Comparison of ENCODE assay signal across 8 cellular contexts in genomic region chr6:149060300-149060984, GRCh38.
DNase-seq lines count a peak whose midpoint lies in the region; ATAC-seq and TF ChIP-seq lines count a peak whose summit lies in the region.

No MANE protein-coding gene starts in this region.

- H3K4me3 Mint-ChIP-seq in activated T-cell treated with anti-CD3 and anti-CD28 coated beads, Interleukin-2, amount 50 U/mL, for 4 hours, result peak overlapping the region; percentile 63

- H3K27ac ChIP-seq in lower lobe of right lung, result no peak overlapping the region
- no peak overlapping the region for H3K27ac ChIP-seq in foreskin keratinocyte

- H3K36me3 Mint-ChIP-seq in activated T-cell treated with anti-CD3 and anti-CD28 coated beads, Interleukin-2, amount 50 U/mL, for 4 hours (ENCODE audit: insufficient read depth), result no peaks in the 10 kb centered on the region

- TF ChIP-seq CTCF in lower lobe of right lung (IDR thresholded peaks at IDR 0.05), result no peak
- TF ChIP-seq CTCF in foreskin keratinocyte (conservative IDR thresholded peaks at IDR 0.05), result no peak

- H3K27me3 ChIP-seq in lower lobe of right lung (ENCODE audit: low read depth) (no peaks in the 10 kb centered on the region), foreskin keratinocyte (no peaks in the 10 kb centered on the region)

- DNase-seq in NCI-H748 treated with DMSO at 0.1 percent for 48 hours (lab: John Stamatoyannopoulos, UW) (peak; percentile 65), lower lobe of right lung (peak; percentile 52), A172 (ENCODE audit: low spot score) (no peak), foreskin keratinocyte (no peak), T1000 (lab: John Stamatoyannopoulos, UW) (no peak)
- peak; percentile 25 for DNase-seq in activated T-cell treated with anti-CD3 and anti-CD28 coated beads, Interleukin-2, amount 50 U/mL, for 4 hours

- intact Hi-C loops in lower lobe of right lung (cut with DNase I), result no loop called here

- no peak overlapping the region for H3K4me3 ChIP-seq in lower lobe of right lung

- no peak for TF ChIP-seq POLR2A in GM18505 (IDR thresholded peaks at IDR 0.05; ENCODE audit: borderline replicate concordance, extremely low read depth, insufficient read depth, insufficient read length)

- peaks cover 32% of the 10 kb centered on the region for H3K4me1 Mint-ChIP-seq in activated T-cell treated with anti-CD3 and anti-CD28 coated beads, Interleukin-2, amount 50 U/mL, for 4 hours (ENCODE audit: low read depth)

- H3K4me1 ChIP-seq in lower lobe of right lung (peaks cover 21% of the 10 kb centered on the region), foreskin keratinocyte (no peaks in the 10 kb centered on the region)

- H3K9me3 ChIP-seq in lower lobe of right lung, result no peaks in the 10 kb centered on the region

- no peaks in the 10 kb centered on the region for H3K9me3 Mint-ChIP-seq in activated T-cell treated with anti-CD3 and anti-CD28 coated beads, Interleukin-2, amount 50 U/mL, for 4 hours

- no peaks in the 10 kb centered on the region for H3K36me3 ChIP-seq in lower lobe of right lung

- ATAC-seq in GM18505 (IDR thresholded peaks at IDR 0.05; ENCODE audit: unreplicated experiment) (peak; percentile 81), HG02852 (IDR thresholded peaks at IDR 0.05; ENCODE audit: unreplicated experiment) (peak; percentile 72), lower lobe of right lung (peak; percentile 53 to 68), foreskin keratinocyte (no peak)
- ATAC-seq in activated T-cell treated with anti-CD3 and anti-CD28 coated beads, Interleukin-2, amount 50 U/mL, for 4 hours, result peak; percentile 82 to 85

- no peaks in the 10 kb centered on the region for H3K27me3 Mint-ChIP-seq in activated T-cell treated with anti-CD3 and anti-CD28 coated beads, Interleukin-2, amount 50 U/mL, for 4 hours (ENCODE audit: low read depth)

Comparison
In these comparisons a context has a peak if more than half of its experiments do, and no peak if none do; other contexts are left out.
1. DNase-seq: peak in NCI-H748 treated with DMSO at 0.1 percent for 48 hours (single experiment), activated T-cell treated with anti-CD3 and anti-CD28 coated beads, Interleukin-2, amount 50 U/mL, for 4 hours (single experiment) and lower lobe of right lung (single experiment); none in A172 (single experiment), foreskin keratinocyte (0 of 2) and T1000 (single experiment).